ENCODE assay signal across 8 cellular contexts in the genomic region with DNA sequence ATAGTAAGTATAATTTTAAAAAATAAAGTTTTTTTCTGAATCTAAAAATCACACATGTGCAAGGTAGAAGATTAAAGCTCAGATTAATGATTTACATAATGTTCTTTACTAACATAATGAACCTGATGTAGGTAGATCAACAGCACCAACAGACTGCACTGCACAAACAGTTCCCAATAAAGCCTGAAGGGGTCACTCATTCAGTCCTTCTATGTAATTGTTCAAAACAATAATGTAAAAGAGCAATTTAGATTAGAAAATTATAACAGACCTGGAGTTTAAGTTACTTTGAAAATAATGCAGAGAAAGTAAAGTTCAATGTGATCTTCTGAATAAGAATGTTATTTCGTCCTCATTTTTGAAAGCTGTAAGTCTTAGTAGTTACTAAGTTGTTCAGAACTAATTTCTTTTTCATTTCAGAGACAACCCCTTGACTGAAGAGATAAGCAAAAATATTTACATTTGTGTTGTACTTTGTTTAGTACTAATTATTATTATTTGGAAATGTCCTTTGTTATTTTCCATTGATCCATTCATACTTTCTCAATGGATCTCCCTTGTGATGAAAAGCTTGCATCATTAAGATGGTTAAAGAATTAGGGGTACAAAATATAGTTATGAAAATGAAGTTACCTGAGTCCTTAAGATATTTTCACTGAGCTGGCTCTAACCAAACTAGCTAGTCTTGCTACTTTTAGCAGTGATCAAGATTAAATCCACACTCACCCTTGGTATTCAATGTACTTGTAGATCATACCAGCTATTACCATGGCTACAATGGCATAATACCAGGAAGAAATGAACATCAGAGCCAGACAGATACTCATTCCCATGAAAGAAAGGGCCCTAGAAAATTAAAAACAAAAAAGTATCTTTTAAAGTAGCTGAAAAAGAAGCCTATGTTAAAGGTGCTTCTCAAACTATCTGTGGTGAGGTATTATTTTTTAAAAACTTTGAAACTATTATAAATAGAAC. TPM values are rescaled to one million over a fixed set of nuclear protein-coding genes. Genes with fewer than 3 reads are reported as not detected.
DNase-seq lines count a peak whose midpoint lies in the region; ATAC-seq, FAIRE-seq and TF ChIP-seq lines count a peak whose summit lies in the region.

No MANE protein-coding gene starts in this region.

- H3K18ac ChIP-seq in H1 (ENCODE audit: extremely low read depth, low read length), result no peak overlapping the region

- H3K9me3 Mint-ChIP-seq in T-cell, result no peaks in the 10 kb centered on the region

- no peak overlapping the region for H3K9ac ChIP-seq in H1 (replicated peaks in 1 of 4; ENCODE audit: extremely low read depth in 1 of 4, low read depth in 3 of 4, low read length in 3 of 4)

- no peaks in the 10 kb centered on the region for H3K27me3 Mint-ChIP-seq in T-cell

- peak; percentile 38 to 41 for TF ChIP-seq RAD21 in H1 (IDR thresholded peaks at IDR 0.05 in 1 of 2, conservative IDR thresholded peaks at IDR 0.05 in 1 of 2; ENCODE audit: low read depth in 2 of 2, low read length in 2 of 2)

- no peaks in the 10 kb centered on the region for H4K20me1 ChIP-seq in H1 (replicated peaks in 1 of 2; ENCODE audit: control insufficient read depth in 1 of 2, insufficient read depth in 2 of 2, low read length in 2 of 2)

- H3K79me2 ChIP-seq in H1 (ENCODE audit: control insufficient read depth in 1 of 2, insufficient read depth in 2 of 2, low read length in 2 of 2), result no peaks in the 10 kb centered on the region

- H2AFZ ChIP-seq in H1 (ENCODE audit: low read length), result no peak overlapping the region

- H2BK120ac ChIP-seq in H1 (replicated peaks; ENCODE audit: low read depth, low read length), result no peak overlapping the region

- H3K4me1 Mint-ChIP-seq in T-cell, result peaks cover 0 to 11% (median 10%) of the 10 kb centered on the region in 3 donors

- CTCF ChIA-PET in T-cell (lab: Charles Lee) (interaction anchor here (0.6 to 3.0 kb wide), 26 partner anchors 12 to 657 kb away, joined by 3 to 39 read pairs (median 4); a partner anchor contains a TSS), H1 (lab: Charles Lee; ENCODE audit: partially characterized antibody) (interaction anchor here (0.6 to 5.6 kb wide), 26 partner anchors 9 to 165 kb away, joined by 3 to 41 read pairs (median 4); a partner anchor contains a TSS)

- no peak overlapping the region for H3K56ac ChIP-seq in H1 (replicated peaks; ENCODE audit: insufficient read length, low read depth, low read length)

- no peak overlapping the region for H3K23ac ChIP-seq in H1 (ENCODE audit: insufficient read length)

- H2BK15ac ChIP-seq in H1 (ENCODE audit: low read length), result no peak overlapping the region

- H3K4me1 ChIP-seq in cardiac muscle cell (ENCODE audit: low read depth) (no peaks in the 10 kb centered on the region), H1 (replicated peaks in 1 of 4; ENCODE audit: control insufficient read depth in 3 of 4, insufficient read depth in 4 of 4, low read length in 3 of 4) (peaks cover 0 to 3% (median under 1%) of the 10 kb centered on the region in 4 experiments; a peak in 3 of 7 replicates)

- H3K36me3 Mint-ChIP-seq in T-cell, result peaks cover 32% of the 10 kb centered on the region

- TF ChIP-seq CTCF in cardiac muscle cell (IDR thresholded peaks at IDR 0.05; ENCODE audit: low read depth, low read length), result peak; percentile 80
- peak in 2 of 3 experiments; percentile 35 to 67; a peak in 2 of 4 replicates for TF ChIP-seq CTCF in H1 (IDR thresholded peaks at IDR 0.05; ENCODE audit: control extremely low read depth in 1 of 3, insufficient read depth in 1 of 3, low read depth in 1 of 3, low read length in 3 of 3)

- H3K27ac ChIP-seq in cardiac muscle cell, result no peak overlapping the region
- no peak overlapping the region for H3K27ac ChIP-seq in H1 (ENCODE audit: low read depth, low read length)

- no peak overlapping the region for H2BK5ac ChIP-seq in H1 (ENCODE audit: low read depth, low read length)

- WGBS in H1 (ENCODE audit: extremely low coverage in 1 of 2, insufficient coverage in 1 of 2, insufficient read length in 1 of 2, insufficient replicate concordance in 2 of 2, low coverage in 1 of 2, low lambda C conversion rate in 2 of 2, missing lambda C conversion rate in 1 of 2), 2 experiments, result 28% methylated on average over 1 of the region's 1 CpG; no CpG with 5 or more reads in 1 of the 2 experiments

- POLR2A ChIA-PET in T-cell (lab: Charles Lee), result no interaction called here
- POLR2A ChIA-PET in H1 (lab: Charles Lee; ENCODE audit: partially characterized antibody), result interaction anchor here (0.9 kb wide), 1 partner anchor 346 kb away, joined by 3 read pairs; no protein-coding TSS in a partner anchor

- no peak overlapping the region for H2BK12ac ChIP-seq in H1 (ENCODE audit: low read depth, low read length)

- no peak for TF ChIP-seq EP300 in H1 (IDR thresholded peaks at IDR 0.05; ENCODE audit: borderline replicate concordance in 1 of 2, low read depth in 2 of 2, low read length in 2 of 2)

- H4K91ac ChIP-seq in H1 (replicated peaks; ENCODE audit: insufficient read length, low read length), result no peak overlapping the region

- H2BK20ac ChIP-seq in H1 (ENCODE audit: low read length), result no peak overlapping the region

- H3K23me2 ChIP-seq in H1 (ENCODE audit: low read depth, low read length), result no peaks in the 10 kb centered on the region

- TF ChIP-seq POLR2A in H1 (IDR thresholded peaks at IDR 0.05; ENCODE audit: control extremely low read depth in 1 of 2, low read depth in 2 of 2, low read length in 2 of 2), result no peak

- no peak overlapping the region for H3K4me3 Mint-ChIP-seq in T-cell

- peak; percentile 48 to 60 for DNase-seq in cardiac muscle cell (ENCODE audit: low read depth in 1 of 2, low spot score in 1 of 2)
- DNase-seq in Right ventricle myocardium inferior (ENCODE audit: missing footprints), result no peak
- peak in 22 of 34 experiments; percentile 7 to 47 (median 21) for DNase-seq in T-cell
- no peak for DNase-seq in H1 (ENCODE audit: low read depth in 1 of 2, low spot score in 2 of 2)
- DNase-seq in myocyte (ENCODE audit: low read depth), result peak; percentile 50
- DNase-seq in NCI-H2196 treated with DMSO at 0.1 percent for 48 hours (lab: John Stamatoyannopoulos, UW; ENCODE audit: unreplicated experiment), result no peak

- no peak for ATAC-seq in Right ventricle myocardium inferior
- ATAC-seq in HG03196 (IDR thresholded peaks at IDR 0.05; ENCODE audit: unreplicated experiment), result peak; percentile 61
- ATAC-seq in T-cell (replicated peaks in 1 of 4), result peak; percentile 74 to 88 (median 80)
- no peak for ATAC-seq in HG03280 (IDR thresholded peaks at IDR 0.05; ENCODE audit: unreplicated experiment)

- H2AK5ac ChIP-seq in H1 (ENCODE audit: low read depth, low read length), result no peak overlapping the region

- H3K79me1 ChIP-seq in H1 (ENCODE audit: low read depth, low read length), result no peaks in the 10 kb centered on the region

- H3K27ac Mint-ChIP-seq in T-cell, result peak overlapping the region in 1 of 2 donors; percentile 61

- peaks cover 64% of the 10 kb centered on the region for H3K36me3 ChIP-seq in cardiac muscle cell
- H3K36me3 ChIP-seq in H1 (ENCODE audit: control insufficient read depth in 2 of 4, insufficient read depth in 4 of 4, low read length in 3 of 4), result peaks cover 0 to 9% (median 0%) of the 10 kb centered on the region in 4 experiments; a peak in 3 of 8 replicates

- no peak overlapping the region for H3K14ac ChIP-seq in H1 (ENCODE audit: insufficient read length)

- peak; percentile 55 for FAIRE-seq in H1 (lab: Jason Lieb, UNC)

- H3K4ac ChIP-seq in H1 (replicated peaks; ENCODE audit: insufficient read length, low read depth, low read length), result no peak overlapping the region

- no peak overlapping the region for H3K4me2 ChIP-seq in H1 (ENCODE audit: insufficient read depth in 1 of 2, low read depth in 2 of 2, low read length in 2 of 2)

- no peak overlapping the region for H3K4me3 ChIP-seq in cardiac muscle cell
- no peak overlapping the region for H3K4me3 ChIP-seq in H1 (ENCODE audit: extremely low read depth in 1 of 4, insufficient read depth in 2 of 4, low read depth in 3 of 4, low read length in 4 of 4)

- intact Hi-C loops in Right ventricle myocardium inferior (cut with DNase I), result loop anchor here (1.0 to 2.0 kb wide), 2 partner anchors 101 to 126 kb away; a partner anchor contains a TSS

- no peaks in the 10 kb centered on the region for H3K27me3 ChIP-seq in cardiac muscle cell
- H3K27me3 ChIP-seq in H1 (replicated peaks in 1 of 4; ENCODE audit: control insufficient read depth in 3 of 4, extremely low read depth in 1 of 4, insufficient read depth in 3 of 4, low read length in 3 of 4), result peaks cover 0 to 1% (median 0%) of the 10 kb centered on the region in 4 experiments; a peak in 1 of 7 replicates

- no peak overlapping the region for H4K8ac ChIP-seq in H1 (ENCODE audit: extremely low read depth, insufficient read depth, low read length)

- H3K9me3 ChIP-seq in cardiac muscle cell (ENCODE audit: low read depth) (no peaks in the 10 kb centered on the region), H1 (ENCODE audit: insufficient read depth in 2 of 2, low read depth in 1 of 2, low read length in 1 of 2) (no peaks in the 10 kb centered on the region)

- no peak overlapping the region for H4K5ac ChIP-seq in H1 (ENCODE audit: insufficient read length, low read depth, low read length)

RNA-seq across cellular contexts. Expression of a gene that starts 16.8 kb away (rescaled TPM):
- total RNA-seq in cardiac muscle cell, result 138 and 170 TPM in 2 replicates
- polyA plus RNA-seq in cardiac muscle cell, result 143 and 169 TPM in 2 replicates
- 85.7 TPM for total RNA-seq in Right ventricle myocardium inferior
- total RNA-seq in T-cell, result 10 to 100 TPM; 65.3 to 80.4 (median 77.6) TPM
- total RNA-seq in H1 (2021; fragmentation: NEBNext Ultra II Directional; extraction: Animal tissue kit (Norgen Biotek cat#: 25700)), result 87.5 and 93.3 TPM in 2 replicates
- polyA plus RNA-seq in H1 (2011; rRNA removed), result 70.3 and 89.9 TPM in 2 replicates
- 99.1 TPM for polyA plus RNA-seq in H1 (2011; cell fraction: cytosol; rRNA removed)
- 91.7 TPM for polyA plus RNA-seq in H1 (2011; cell fraction: nucleus; rRNA removed)
- polyA plus RNA-seq in H1 (2012, experiment 1 of 2), result 86.4 to 128 TPM (median 108 TPM) in 4 replicates
- polyA plus RNA-seq in H1 (2012, experiment 2 of 2), result 91.3 TPM
- 193 TPM for polyA plus RNA-seq in H1 (2013, experiment 1 of 2)
- 233 TPM for polyA plus RNA-seq in H1 (2013, experiment 2 of 2)
- polyA minus RNA-seq in H1 (2011; rRNA and poly(A)+ RNA removed), result 40.8 and 50.1 TPM in 2 replicates
- 44.8 TPM for polyA minus RNA-seq in H1 (2011; cell fraction: cytosol; rRNA and poly(A)+ RNA removed)
- 38.6 TPM for polyA minus RNA-seq in H1 (2011; cell fraction: nucleus; rRNA and poly(A)+ RNA removed)
- total RNA-seq in myocyte, result 131 and 142 TPM in 2 replicates
- 127 TPM for polyA plus RNA-seq in myocyte (2012)

RNA-seq across cellular contexts. Expression of a gene that starts 31.8 kb away (rescaled TPM):
- total RNA-seq in cardiac muscle cell (39.5 and 77.0 TPM in 2 replicates), Right ventricle myocardium inferior (19.3 TPM), T-cell (10 to 100 TPM; 27.1 to 37.3 (median 29.5) TPM), myocyte (69.8 and 80.0 TPM in 2 replicates)
- polyA plus RNA-seq in cardiac muscle cell (54.8 and 85.0 TPM in 2 replicates), H1 (2011; rRNA removed) (9.4 and 14.2 TPM in 2 replicates)
- 50.3 and 51.4 TPM in 2 replicates for total RNA-seq in H1 (2021; fragmentation: NEBNext Ultra II Directional; extraction: Animal tissue kit (Norgen Biotek cat#: 25700))
- polyA plus RNA-seq in H1 (2011; cell fraction: cytosol; rRNA removed), result 24.6 TPM
- polyA plus RNA-seq in H1 (2011; cell fraction: nucleus; rRNA removed), result 15.2 TPM
- polyA plus RNA-seq in H1 (2012, experiment 1 of 2), result 18.3 to 41.0 TPM (median 25.8 TPM) in 4 replicates
- polyA plus RNA-seq in H1 (2012, experiment 2 of 2), result 12.6 TPM
- polyA plus RNA-seq in H1 (2013, experiment 1 of 2), result 26.6 TPM
- polyA plus RNA-seq in H1 (2013, experiment 2 of 2), result 23.6 TPM
- polyA minus RNA-seq in H1 (2011; rRNA and poly(A)+ RNA removed), result 11.6 and 19.1 TPM in 2 replicates
- 22.7 TPM for polyA minus RNA-seq in H1 (2011; cell fraction: cytosol; rRNA and poly(A)+ RNA removed)
- polyA minus RNA-seq in H1 (2011; cell fraction: nucleus; rRNA and poly(A)+ RNA removed), result 54.7 TPM
- 20.0 TPM for polyA plus RNA-seq in myocyte (2012)

Comparison
In these comparisons a context has a peak if more than half of its experiments do, and no peak if none do; other contexts are left out.
1. DNase-seq: peak in cardiac muscle cell (2 of 2), T-cell (22 of 34) and myocyte (single experiment); none in Right ventricle myocardium inferior (single experiment), H1 (0 of 2) and NCI-H2196 treated with DMSO at 0.1 percent for 48 hours (single experiment).
2. ATAC-seq: peak in HG03196 (single experiment) and T-cell (4 of 4); none in Right ventricle myocardium inferior (single experiment) and HG03280 (single experiment).